In the genomic region with DNA sequence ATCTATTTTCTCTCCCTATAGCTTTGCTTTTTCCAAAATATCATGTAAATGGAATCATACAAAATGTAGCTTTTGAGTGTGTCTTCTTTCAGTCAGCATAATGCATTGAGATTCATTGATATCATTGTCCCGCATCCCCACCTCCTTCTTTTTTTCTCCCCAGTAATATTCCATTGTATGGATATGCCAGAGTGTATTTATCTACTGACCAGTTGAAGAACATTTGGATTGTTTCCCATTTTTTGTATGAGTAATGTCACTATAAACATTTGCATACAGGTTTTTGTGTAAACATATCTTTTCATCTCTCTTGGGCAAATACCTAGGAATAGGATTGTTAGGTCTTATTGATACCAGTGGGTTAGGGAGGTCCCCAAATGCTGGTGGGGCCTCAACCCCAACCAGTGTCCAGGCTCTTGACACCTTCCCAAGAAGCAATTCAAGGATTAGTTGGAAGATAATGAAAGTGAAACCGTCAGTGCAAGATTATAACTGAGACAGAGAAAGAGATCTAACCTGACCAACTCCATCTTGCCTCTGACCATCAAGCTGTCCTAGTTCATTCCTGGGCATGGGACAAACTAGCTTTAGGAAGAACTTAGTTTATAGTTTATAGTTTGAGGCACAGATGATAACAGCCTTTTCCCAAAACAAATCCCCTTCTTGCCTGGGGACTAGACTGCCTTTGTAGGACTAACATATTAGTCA, we compare ENCODE assay signal across 1 cellular context.
TF ChIP-seq lines count a peak whose summit lies in the region.

No MANE protein-coding gene starts in this region.

TF ChIP-seq in K562, 482 proteins besides CTCF, POLR2A, EP300 and RAD21 (continues in another document):
- TF ChIP-seq SMAD3 (CRISPR knock-in tag; conservative IDR thresholded peaks at IDR 0.05) (peak; percentile 48; the same call in 1 of the 2 replicates), TEAD1 (CRISPR knock-in tag; IDR thresholded peaks at IDR 0.05) (0 out of 4 replicates have a peak, but pooled peaks of 1 of the 2 experiments have one; percentile 35), SIN3B (IDR thresholded peaks at IDR 0.05; ENCODE audit: low read depth) (no peak), NEUROD1 (IDR thresholded peaks at IDR 0.05; ENCODE audit: borderline replicate concordance, low read depth, low read length, partially characterized antibody) (no peak), CBX2 (IDR thresholded peaks at IDR 0.05; ENCODE audit: insufficient read depth, low read length, poor library complexity, severe bottlenecking) (no peak), ZNF75A (CRISPR knock-in tag; IDR thresholded peaks at IDR 0.05) (no peak), WHSC1 (IDR thresholded peaks at IDR 0.05; ENCODE audit: low read length) (no peak), ZNF146 (CRISPR knock-in tag; IDR thresholded peaks at IDR 0.05; ENCODE audit: unreplicated experiment) (peak; percentile 74), BRCA1 (IDR thresholded peaks at IDR 0.05) (no peak), BRCA1 (CRISPR knock-in tag; IDR thresholded peaks at IDR 0.05) (no peak), FOXJ3 (CRISPR knock-in tag; IDR thresholded peaks at IDR 0.05) (no peak), ZNF311 (CRISPR knock-in tag; IDR thresholded peaks at IDR 0.05) (peak; percentile 77), FOXA3 (CRISPR knock-in tag; conservative IDR thresholded peaks at IDR 0.05 in 1 of 2, IDR thresholded peaks at IDR 0.05 in 1 of 2) (no peak), TAF15 (IDR thresholded peaks at IDR 0.05; ENCODE audit: low read depth, low read length) (no peak), MED1 (CRISPR knock-in tag; IDR thresholded peaks at IDR 0.05; ENCODE audit: borderline replicate concordance) (no peak), E2F3 (CRISPR knock-in tag; IDR thresholded peaks at IDR 0.05) (no peak), RHOXF2B (CRISPR knock-in tag; conservative IDR thresholded peaks at IDR 0.05) (0 out of 2 replicates have a peak, but pooled peaks have one; percentile 40), NFE2 (IDR thresholded peaks at IDR 0.05; ENCODE audit: low read depth) (no peak), KDM4B (IDR thresholded peaks at IDR 0.05; ENCODE audit: borderline replicate concordance in 2 of 2, low read depth in 1 of 2) (no peak), ZNF766 (CRISPR knock-in tag; conservative IDR thresholded peaks at IDR 0.05) (peak; percentile 58; the same call in 1 of the 2 replicates), FOXJ2 (tag; IDR thresholded peaks at IDR 0.05) (no peak), COPS2 (conservative IDR thresholded peaks at IDR 0.05) (no peak), SRSF3 (IDR thresholded peaks at IDR 0.05; ENCODE audit: insufficient read depth, low read length) (no peak), STAT5A (IDR thresholded peaks at IDR 0.05; ENCODE audit: borderline replicate concordance, low read length) (no peak), TAF7 (tag; IDR thresholded peaks at IDR 0.05) (peak; percentile 65; the same call in 1 of the 2 replicates), KLF10 (CRISPR knock-in tag; IDR thresholded peaks at IDR 0.05) (no peak), RBM25 (IDR thresholded peaks at IDR 0.05; ENCODE audit: low read depth, low read length, severe bottlenecking) (peak; percentile 75), TRIM28 (IDR thresholded peaks at IDR 0.05) (no peak)
- TF ChIP-seq, protein P1, sequence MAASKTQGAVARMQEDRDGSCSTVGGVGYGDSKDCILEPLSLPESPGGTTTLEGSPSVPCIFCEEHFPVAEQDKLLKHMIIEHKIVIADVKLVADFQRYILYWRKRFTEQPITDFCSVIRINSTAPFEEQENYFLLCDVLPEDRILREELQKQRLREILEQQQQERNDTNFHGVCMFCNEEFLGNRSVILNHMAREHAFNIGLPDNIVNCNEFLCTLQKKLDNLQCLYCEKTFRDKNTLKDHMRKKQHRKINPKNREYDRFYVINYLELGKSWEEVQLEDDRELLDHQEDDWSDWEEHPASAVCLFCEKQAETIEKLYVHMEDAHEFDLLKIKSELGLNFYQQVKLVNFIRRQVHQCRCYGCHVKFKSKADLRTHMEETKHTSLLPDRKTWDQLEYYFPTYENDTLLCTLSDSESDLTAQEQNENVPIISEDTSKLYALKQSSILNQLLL (CRISPR knock-in tag; IDR thresholded peaks at IDR 0.05; ENCODE audit: borderline replicate concordance) = no peak
- TF ChIP-seq, protein P2, sequence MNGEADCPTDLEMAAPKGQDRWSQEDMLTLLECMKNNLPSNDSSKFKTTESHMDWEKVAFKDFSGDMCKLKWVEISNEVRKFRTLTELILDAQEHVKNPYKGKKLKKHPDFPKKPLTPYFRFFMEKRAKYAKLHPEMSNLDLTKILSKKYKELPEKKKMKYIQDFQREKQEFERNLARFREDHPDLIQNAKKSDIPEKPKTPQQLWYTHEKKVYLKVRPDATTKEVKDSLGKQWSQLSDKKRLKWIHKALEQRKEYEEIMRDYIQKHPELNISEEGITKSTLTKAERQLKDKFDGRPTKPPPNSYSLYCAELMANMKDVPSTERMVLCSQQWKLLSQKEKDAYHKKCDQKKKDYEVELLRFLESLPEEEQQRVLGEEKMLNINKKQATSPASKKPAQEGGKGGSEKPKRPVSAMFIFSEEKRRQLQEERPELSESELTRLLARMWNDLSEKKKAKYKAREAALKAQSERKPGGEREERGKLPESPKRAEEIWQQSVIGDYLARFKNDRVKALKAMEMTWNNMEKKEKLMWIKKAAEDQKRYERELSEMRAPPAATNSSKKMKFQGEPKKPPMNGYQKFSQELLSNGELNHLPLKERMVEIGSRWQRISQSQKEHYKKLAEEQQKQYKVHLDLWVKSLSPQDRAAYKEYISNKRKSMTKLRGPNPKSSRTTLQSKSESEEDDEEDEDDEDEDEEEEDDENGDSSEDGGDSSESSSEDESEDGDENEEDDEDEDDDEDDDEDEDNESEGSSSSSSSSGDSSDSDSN (IDR thresholded peaks at IDR 0.05; ENCODE audit: borderline replicate concordance in 1 of 2, low read depth in 2 of 2, low read length in 2 of 2) = no peak
- TF ChIP-seq, protein P3, sequence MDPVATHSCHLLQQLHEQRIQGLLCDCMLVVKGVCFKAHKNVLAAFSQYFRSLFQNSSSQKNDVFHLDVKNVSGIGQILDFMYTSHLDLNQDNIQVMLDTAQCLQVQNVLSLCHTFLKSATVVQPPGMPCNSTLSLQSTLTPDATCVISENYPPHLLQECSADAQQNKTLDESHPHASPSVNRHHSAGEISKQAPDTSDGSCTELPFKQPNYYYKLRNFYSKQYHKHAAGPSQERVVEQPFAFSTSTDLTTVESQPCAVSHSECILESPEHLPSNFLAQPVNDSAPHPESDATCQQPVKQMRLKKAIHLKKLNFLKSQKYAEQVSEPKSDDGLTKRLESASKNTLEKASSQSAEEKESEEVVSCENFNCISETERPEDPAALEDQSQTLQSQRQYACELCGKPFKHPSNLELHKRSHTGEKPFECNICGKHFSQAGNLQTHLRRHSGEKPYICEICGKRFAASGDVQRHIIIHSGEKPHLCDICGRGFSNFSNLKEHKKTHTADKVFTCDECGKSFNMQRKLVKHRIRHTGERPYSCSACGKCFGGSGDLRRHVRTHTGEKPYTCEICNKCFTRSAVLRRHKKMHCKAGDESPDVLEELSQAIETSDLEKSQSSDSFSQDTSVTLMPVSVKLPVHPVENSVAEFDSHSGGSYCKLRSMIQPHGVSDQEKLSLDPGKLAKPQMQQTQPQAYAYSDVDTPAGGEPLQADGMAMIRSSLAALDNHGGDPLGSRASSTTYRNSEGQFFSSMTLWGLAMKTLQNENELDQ (CRISPR knock-in tag; IDR thresholded peaks at IDR 0.05; ENCODE audit: borderline replicate concordance) = no peak
- TF ChIP-seq, protein P4, sequence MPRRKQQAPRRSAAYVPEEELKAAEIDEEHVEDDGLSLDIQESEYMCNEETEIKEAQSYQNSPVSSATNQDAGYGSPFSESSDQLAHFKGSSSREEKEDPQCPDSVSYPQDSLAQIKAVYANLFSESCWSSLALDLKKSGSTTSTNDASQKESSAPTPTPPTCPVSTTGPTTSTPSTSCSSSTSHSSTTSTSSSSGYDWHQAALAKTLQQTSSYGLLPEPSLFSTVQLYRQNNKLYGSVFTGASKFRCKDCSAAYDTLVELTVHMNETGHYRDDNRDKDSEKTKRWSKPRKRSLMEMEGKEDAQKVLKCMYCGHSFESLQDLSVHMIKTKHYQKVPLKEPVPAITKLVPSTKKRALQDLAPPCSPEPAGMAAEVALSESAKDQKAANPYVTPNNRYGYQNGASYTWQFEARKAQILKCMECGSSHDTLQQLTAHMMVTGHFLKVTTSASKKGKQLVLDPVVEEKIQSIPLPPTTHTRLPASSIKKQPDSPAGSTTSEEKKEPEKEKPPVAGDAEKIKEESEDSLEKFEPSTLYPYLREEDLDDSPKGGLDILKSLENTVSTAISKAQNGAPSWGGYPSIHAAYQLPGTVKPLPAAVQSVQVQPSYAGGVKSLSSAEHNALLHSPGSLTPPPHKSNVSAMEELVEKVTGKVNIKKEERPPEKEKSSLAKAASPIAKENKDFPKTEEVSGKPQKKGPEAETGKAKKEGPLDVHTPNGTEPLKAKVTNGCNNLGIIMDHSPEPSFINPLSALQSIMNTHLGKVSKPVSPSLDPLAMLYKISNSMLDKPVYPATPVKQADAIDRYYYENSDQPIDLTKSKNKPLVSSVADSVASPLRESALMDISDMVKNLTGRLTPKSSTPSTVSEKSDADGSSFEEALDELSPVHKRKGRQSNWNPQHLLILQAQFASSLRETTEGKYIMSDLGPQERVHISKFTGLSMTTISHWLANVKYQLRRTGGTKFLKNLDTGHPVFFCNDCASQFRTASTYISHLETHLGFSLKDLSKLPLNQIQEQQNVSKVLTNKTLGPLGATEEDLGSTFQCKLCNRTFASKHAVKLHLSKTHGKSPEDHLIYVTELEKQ (CRISPR knock-in tag; IDR thresholded peaks at IDR 0.05) = peak; percentile 80
- TF ChIP-seq, protein P5, sequence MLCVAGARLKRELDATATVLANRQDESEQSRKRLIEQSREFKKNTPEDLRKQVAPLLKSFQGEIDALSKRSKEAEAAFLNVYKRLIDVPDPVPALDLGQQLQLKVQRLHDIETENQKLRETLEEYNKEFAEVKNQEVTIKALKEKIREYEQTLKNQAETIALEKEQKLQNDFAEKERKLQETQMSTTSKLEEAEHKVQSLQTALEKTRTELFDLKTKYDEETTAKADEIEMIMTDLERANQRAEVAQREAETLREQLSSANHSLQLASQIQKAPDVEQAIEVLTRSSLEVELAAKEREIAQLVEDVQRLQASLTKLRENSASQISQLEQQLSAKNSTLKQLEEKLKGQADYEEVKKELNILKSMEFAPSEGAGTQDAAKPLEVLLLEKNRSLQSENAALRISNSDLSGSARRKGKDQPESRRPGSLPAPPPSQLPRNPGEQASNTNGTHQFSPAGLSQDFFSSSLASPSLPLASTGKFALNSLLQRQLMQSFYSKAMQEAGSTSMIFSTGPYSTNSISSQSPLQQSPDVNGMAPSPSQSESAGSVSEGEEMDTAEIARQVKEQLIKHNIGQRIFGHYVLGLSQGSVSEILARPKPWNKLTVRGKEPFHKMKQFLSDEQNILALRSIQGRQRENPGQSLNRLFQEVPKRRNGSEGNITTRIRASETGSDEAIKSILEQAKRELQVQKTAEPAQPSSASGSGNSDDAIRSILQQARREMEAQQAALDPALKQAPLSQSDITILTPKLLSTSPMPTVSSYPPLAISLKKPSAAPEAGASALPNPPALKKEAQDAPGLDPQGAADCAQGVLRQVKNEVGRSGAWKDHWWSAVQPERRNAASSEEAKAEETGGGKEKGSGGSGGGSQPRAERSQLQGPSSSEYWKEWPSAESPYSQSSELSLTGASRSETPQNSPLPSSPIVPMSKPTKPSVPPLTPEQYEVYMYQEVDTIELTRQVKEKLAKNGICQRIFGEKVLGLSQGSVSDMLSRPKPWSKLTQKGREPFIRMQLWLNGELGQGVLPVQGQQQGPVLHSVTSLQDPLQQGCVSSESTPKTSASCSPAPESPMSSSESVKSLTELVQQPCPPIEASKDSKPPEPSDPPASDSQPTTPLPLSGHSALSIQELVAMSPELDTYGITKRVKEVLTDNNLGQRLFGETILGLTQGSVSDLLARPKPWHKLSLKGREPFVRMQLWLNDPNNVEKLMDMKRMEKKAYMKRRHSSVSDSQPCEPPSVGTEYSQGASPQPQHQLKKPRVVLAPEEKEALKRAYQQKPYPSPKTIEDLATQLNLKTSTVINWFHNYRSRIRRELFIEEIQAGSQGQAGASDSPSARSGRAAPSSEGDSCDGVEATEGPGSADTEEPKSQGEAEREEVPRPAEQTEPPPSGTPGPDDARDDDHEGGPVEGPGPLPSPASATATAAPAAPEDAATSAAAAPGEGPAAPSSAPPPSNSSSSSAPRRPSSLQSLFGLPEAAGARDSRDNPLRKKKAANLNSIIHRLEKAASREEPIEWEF (CRISPR knock-in tag; IDR thresholded peaks at IDR 0.05) = peak; percentile 51; the same call in 1 of the 2 replicates
- TF ChIP-seq, protein P6, sequence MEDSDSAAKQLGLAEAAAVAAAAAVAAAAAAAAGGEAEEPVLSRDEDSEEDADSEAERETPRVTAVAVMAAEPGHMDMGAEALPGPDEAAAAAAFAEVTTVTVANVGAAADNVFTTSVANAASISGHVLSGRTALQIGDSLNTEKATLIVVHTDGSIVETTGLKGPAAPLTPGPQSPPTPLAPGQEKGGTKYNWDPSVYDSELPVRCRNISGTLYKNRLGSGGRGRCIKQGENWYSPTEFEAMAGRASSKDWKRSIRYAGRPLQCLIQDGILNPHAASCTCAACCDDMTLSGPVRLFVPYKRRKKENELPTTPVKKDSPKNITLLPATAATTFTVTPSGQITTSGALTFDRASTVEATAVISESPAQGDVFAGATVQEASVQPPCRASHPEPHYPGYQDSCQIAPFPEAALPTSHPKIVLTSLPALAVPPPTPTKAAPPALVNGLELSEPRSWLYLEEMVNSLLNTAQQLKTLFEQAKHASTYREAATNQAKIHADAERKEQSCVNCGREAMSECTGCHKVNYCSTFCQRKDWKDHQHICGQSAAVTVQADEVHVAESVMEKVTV (CRISPR knock-in tag; IDR thresholded peaks at IDR 0.05) = no peak
- TF ChIP-seq, protein P7, sequence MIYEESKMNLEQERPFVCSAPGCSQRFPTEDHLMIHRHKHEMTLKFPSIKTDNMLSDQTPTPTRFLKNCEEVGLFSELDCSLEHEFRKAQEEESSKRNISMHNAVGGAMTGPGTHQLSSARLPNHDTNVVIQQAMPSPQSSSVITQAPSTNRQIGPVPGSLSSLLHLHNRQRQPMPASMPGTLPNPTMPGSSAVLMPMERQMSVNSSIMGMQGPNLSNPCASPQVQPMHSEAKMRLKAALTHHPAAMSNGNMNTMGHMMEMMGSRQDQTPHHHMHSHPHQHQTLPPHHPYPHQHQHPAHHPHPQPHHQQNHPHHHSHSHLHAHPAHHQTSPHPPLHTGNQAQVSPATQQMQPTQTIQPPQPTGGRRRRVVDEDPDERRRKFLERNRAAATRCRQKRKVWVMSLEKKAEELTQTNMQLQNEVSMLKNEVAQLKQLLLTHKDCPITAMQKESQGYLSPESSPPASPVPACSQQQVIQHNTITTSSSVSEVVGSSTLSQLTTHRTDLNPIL (CRISPR knock-in tag; IDR thresholded peaks at IDR 0.05) = peak; percentile 40; the same call in 1 of the 2 replicates
- TF ChIP-seq, protein P8, sequence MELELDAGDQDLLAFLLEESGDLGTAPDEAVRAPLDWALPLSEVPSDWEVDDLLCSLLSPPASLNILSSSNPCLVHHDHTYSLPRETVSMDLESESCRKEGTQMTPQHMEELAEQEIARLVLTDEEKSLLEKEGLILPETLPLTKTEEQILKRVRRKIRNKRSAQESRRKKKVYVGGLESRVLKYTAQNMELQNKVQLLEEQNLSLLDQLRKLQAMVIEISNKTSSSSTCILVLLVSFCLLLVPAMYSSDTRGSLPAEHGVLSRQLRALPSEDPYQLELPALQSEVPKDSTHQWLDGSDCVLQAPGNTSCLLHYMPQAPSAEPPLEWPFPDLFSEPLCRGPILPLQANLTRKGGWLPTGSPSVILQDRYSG (tag; conservative IDR thresholded peaks at IDR 0.05; ENCODE audit: low read depth) = peak; percentile 92
- TF ChIP-seq, protein P9, sequence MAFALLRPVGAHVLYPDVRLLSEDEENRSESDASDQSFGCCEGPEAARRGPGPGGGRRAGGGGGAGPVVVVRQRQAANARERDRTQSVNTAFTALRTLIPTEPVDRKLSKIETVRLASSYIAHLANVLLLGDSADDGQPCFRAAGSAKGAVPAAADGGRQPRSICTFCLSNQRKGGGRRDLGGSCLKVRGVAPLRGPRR (CRISPR knock-in tag; IDR thresholded peaks at IDR 0.05) = no peak
